7 cellular contexts compared by ENCODE assay signal in the genomic region with DNA sequence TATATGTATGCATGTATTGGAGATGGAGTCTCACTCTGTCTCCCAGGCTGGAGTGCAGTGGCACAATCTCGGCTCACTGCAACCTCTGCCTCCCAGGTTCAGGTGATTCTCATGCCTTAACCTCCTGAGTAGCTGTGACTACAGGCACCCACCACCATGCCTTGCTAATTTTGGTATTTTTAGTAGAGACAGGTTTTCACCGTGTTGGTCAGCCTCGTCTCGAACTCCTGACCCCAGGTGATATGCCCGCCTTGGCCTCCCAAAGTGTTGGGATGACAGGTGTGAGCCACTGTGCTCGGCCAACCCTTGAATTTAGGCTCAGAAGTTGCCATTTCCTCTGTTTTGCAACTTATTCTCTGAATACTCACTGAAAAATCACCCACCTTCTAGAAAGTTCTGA.
A peak's percentile ranks its signal among the peaks of the same experiment; 100 is the strongest.
DNase-seq lines count a peak whose midpoint lies in the region; ATAC-seq and TF ChIP-seq lines count a peak whose summit lies in the region.
"Not testable (repeated sequence)": the region's sequence is repeated elsewhere in the genome, so short reads cannot be mapped to it uniquely, and the experiment has no call there.

No MANE protein-coding gene starts in this region.

- H3K27me3 ChIP-seq in esophagus muscularis mucosa = peaks cover 0 to 42% (median 0%) of the 10 kb centered on the region in 4 donors
- H3K27me3 ChIP-seq in right cardiac atrium (ENCODE audit: control insufficient read depth, insufficient read depth); left lung; suprapubic skin: not testable (repeated sequence)

- DNase-seq in coronary artery (ENCODE audit: low spot score) (peak; percentile 71), esophagus muscularis mucosa (ENCODE audit: extremely low spot score) (peak; percentile 93), right cardiac atrium (peak in 2 of 3 donors; percentile 38 to 44), left lung (peak; percentile 39 to 82), mesenteric fat pad (ENCODE audit: low spot score) (peak; percentile 93), posterior vena cava (ENCODE audit: low spot score) (peak; percentile 84), suprapubic skin (ENCODE audit: low spot score in 2 of 2) (peak; percentile 67 to 84)

- intact Hi-C loops in esophagus muscularis mucosa (cut with DNase I); right cardiac atrium (cut with DNase I); left lung (cut with DNase I); posterior vena cava (cut with DNase I): not testable (repeated sequence)

- not testable (repeated sequence) for TF ChIP-seq POLR2A in esophagus muscularis mucosa (IDR thresholded peaks at IDR 0.05; ENCODE audit: low read depth); suprapubic skin (IDR thresholded peaks at IDR 0.05)

- H3K9me3 ChIP-seq in esophagus muscularis mucosa (peaks cover 0 to 80% (median 39%) of the 10 kb centered on the region in 4 donors), left lung (peaks cover 4 to 86% of the 10 kb centered on the region in 2 donors), suprapubic skin (peaks cover 66% of the 10 kb centered on the region)
- H3K9me3 ChIP-seq in right cardiac atrium (ENCODE audit: control insufficient read depth, low read length) = not testable (repeated sequence)

- H3K36me3 ChIP-seq in esophagus muscularis mucosa, left lung, suprapubic skin: not testable (repeated sequence)

- not testable (repeated sequence) for TF ChIP-seq CTCF in coronary artery (IDR thresholded peaks at IDR 0.05); esophagus muscularis mucosa (IDR thresholded peaks at IDR 0.05); left lung (IDR thresholded peaks at IDR 0.05); suprapubic skin (IDR thresholded peaks at IDR 0.05)

- H3K4me1 ChIP-seq in esophagus muscularis mucosa; right cardiac atrium (ENCODE audit: control insufficient read depth, insufficient read depth, low read length); left lung; suprapubic skin: not testable (repeated sequence)

- not testable (repeated sequence) for ATAC-seq in right cardiac atrium, left lung

- H3K27ac ChIP-seq in coronary artery; esophagus muscularis mucosa (replicated peaks in 1 of 4); right cardiac atrium (ENCODE audit: low read length); left lung; suprapubic skin: not testable (repeated sequence)

- 56% methylated on average over 6 of the region's 6 CpGs for WGBS in esophagus muscularis mucosa
- 61% methylated on average over 6 of the region's 6 CpGs for WGBS in right cardiac atrium
- WGBS in suprapubic skin = 58% methylated on average over 6 of the region's 6 CpGs

- TF ChIP-seq EP300 in esophagus muscularis mucosa (IDR thresholded peaks at IDR 0.05); suprapubic skin (IDR thresholded peaks at IDR 0.05): not testable (repeated sequence)

- not testable (repeated sequence) for H3K4me3 ChIP-seq in coronary artery; esophagus muscularis mucosa; right cardiac atrium (ENCODE audit: low read length); left lung; suprapubic skin

Comparison
In these comparisons a context has a peak if more than half of its experiments do, and no peak if none do; other contexts are left out.
1. DNase-seq: peak in every context shown above with its lines; median percentile 93 in esophagus muscularis mucosa; 93 in mesenteric fat pad; 84 in posterior vena cava; 76 in suprapubic skin; 71 in coronary artery; 60 in left lung; 41 in right cardiac atrium.